Comparison of ENCODE assay signal across 2 cellular contexts in genomic region chr1:1533176-1533893, GRCh38. TPM values are rescaled to one million over a fixed set of nuclear protein-coding genes. Genes with fewer than 3 reads are reported as not detected.
"Had no signal": no experiment of that assay in that cellular context is flagged by ENCODE, and none has a peak within 500 bp of the region (broad histone marks: within the 10 kb centered on the region; RNA-seq: fewer than 3 reads in every experiment).

No MANE protein-coding gene starts in this region.

RNA-seq across cellular contexts. Expression of gene TMEM240, which starts 7.1 kb away (rescaled TPM):
- total RNA-seq: myocyte had no signal
- polyA plus RNA-seq: naive thymus-derived CD8-positive, alpha-beta T cell had no signal
